In genomic region chr11:100732949-100733348, GRCh38 we compare ENCODE assay signal across 24 cellular contexts.
"Had no signal": no experiment of that assay in that cellular context is flagged by ENCODE, and none has a peak within 500 bp of the region (broad histone marks: within the 10 kb centered on the region; RNA-seq: fewer than 3 reads in every experiment).

No MANE protein-coding gene starts in this region.

- DNase-seq: colonic mucosa; effector CD8-positive, alpha-beta T cell; foreskin keratinocyte; hypothalamus; immature natural killer cell; islet precursor cell; kidney glomerular epithelial cell; lower lobe of right lung; natural killer cell; occipital lobe; ovary; posterior cingulate gyrus; psoas muscle; right cardiac atrium; stimulated activated CD4-positive, alpha-beta T cell treated with anti-CD3 and anti-CD28 coated beads, Interleukin-2, amount 100 ng/mL, for 24 hours; stimulated activated CD4-positive, alpha-beta T cell treated with anti-CD3 and anti-CD28 coated beads, Interleukin-4, amount 100 ng/mL, for 24 hours; stimulated activated naive CD4-positive, alpha-beta T cell treated with Interleukin-2 at 50 U/mL for 16 hours; stomach had no signal

- FAIRE-seq: endothelial cell of umbilical vein, urothelium cell line had no signal

- H3K4me3 ChIP-seq: colonic mucosa, esophagus muscularis mucosa, lower lobe of right lung, ovary, psoas muscle, skin epidermis, stomach, tibial artery had no signal

- H3K9me3 ChIP-seq: colonic mucosa, esophagus muscularis mucosa, lower lobe of right lung, ovary, psoas muscle, stomach, tibial artery had no signal

- H3K36me3 ChIP-seq: colonic mucosa, esophagus muscularis mucosa, lower lobe of right lung, ovary, stomach, tibial artery had no signal

- H3K4me1 ChIP-seq: colonic mucosa, foreskin keratinocyte, lower lobe of right lung had no signal

- H3K27ac ChIP-seq: colonic mucosa, esophagus muscularis mucosa, foreskin keratinocyte, lower lobe of right lung, ovary, psoas muscle had no signal

- H3K27me3 ChIP-seq: colonic mucosa, esophagus muscularis mucosa, foreskin keratinocyte, ovary, stomach, tibial artery had no signal

- ATAC-seq: foreskin keratinocyte; lower lobe of right lung; natural killer cell; psoas muscle; stimulated activated effector memory CD8-positive, alpha-beta T cell treated with anti-CD3 and anti-CD28 coated beads, Interleukin-12 subunit alpha, Interleukin-12 subunit beta, amount 100 ng/mL, for 72 hours had no signal
